In the genomic region with DNA sequence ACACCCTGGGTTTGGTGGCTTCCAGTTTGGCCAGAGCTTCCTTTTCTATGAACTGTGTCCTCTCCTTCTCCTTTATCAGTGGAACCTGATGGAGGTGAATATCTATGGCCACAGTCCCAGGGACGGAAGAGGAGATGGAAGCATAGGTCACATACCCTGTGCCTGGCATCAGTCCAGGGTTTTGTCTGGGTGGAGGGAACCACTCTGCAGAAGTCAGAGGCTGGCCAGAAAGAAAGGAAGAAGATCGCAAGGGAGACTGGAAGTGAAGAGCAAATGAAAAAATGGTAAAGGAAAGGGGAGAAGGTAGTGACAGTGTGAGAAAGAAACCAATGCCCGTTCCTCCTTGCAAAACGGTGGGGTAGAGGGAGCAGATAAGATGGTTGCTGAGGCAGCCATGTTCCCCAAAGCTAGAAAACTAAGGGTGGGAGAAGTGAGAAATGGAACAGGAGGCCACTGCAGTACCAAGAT, we compare ENCODE assay signal across 28 cellular contexts.
"Had no signal": no experiment of that assay in that cellular context is flagged by ENCODE, and none has a peak within 500 bp of the region (broad histone marks: within the 10 kb centered on the region; RNA-seq: fewer than 3 reads in every experiment).

No MANE protein-coding gene starts in this region.

- H3K4me1 Mint-ChIP-seq: natural killer cell; nephron; neural crest cell; stimulated activated effector memory CD8-positive, alpha-beta T cell treated with anti-CD3 and anti-CD28 coated beads, Interleukin-12 subunit alpha, Interleukin-12 subunit beta, amount 100 ng/mL, for 72 hours; stimulated activated naive CD8-positive, alpha-beta T cell treated with anti-CD3 and anti-CD28 coated beads, Interleukin-15, amount 100 ng/mL, for 72 hours had no signal

- H3K4me3 Mint-ChIP-seq: naive thymus-derived CD4-positive, alpha-beta T cell; natural killer cell; nephron; neural crest cell; stimulated activated effector memory CD8-positive, alpha-beta T cell treated with anti-CD3 and anti-CD28 coated beads, Interleukin-12 subunit alpha, Interleukin-12 subunit beta, amount 100 ng/mL, for 72 hours; stimulated activated naive CD8-positive, alpha-beta T cell treated with anti-CD3 and anti-CD28 coated beads, Interleukin-15, amount 100 ng/mL, for 72 hours; type B pancreatic cell had no signal

- FAIRE-seq: pancreas, small intestine had no signal

- H3K4me3 ChIP-seq: pancreas, psoas muscle, right lobe of liver, sigmoid colon, suprapubic skin, testis, tibial artery, transverse colon, upper lobe of right lung, vagina had no signal

- H3K36me3 ChIP-seq: neutrophil, pancreas, right lobe of liver, sigmoid colon, suprapubic skin, tibial artery, transverse colon, upper lobe of right lung, vagina had no signal

- DNase-seq: naive thymus-derived CD4-positive, alpha-beta T cell; natural killer cell; nucleus accumbens; pancreas; psoas muscle; right cardiac atrium; right lobe of liver; sigmoid colon; small intestine; stimulated activated CD4-positive, alpha-beta T cell treated with anti-CD3 and anti-CD28 coated beads, Interleukin-15, amount 100 ng/mL, for 24 hours; stimulated activated CD4-positive, alpha-beta T cell treated with anti-CD3 and anti-CD28 coated beads, Interleukin-2, amount 100 ng/mL, for 24 hours; stimulated activated CD4-positive, alpha-beta T cell treated with anti-CD3 and anti-CD28 coated beads, Interleukin-2, amount 100 ng/mL, for 48 hours; stimulated activated CD4-positive, alpha-beta T cell treated with anti-CD3 and anti-CD28 coated beads, Interleukin-4, amount 100 ng/mL, for 24 hours; stimulated activated naive CD4-positive, alpha-beta T cell; stimulated activated naive CD8-positive, alpha-beta T cell treated with anti-CD3 and anti-CD28 coated beads, Interleukin-15, amount 100 ng/mL, for 72 hours; stimulated activated naive CD8-positive, alpha-beta T cell treated with anti-CD3 and anti-CD28 coated beads, Interleukin-15, Interleukin-2, amounts not matched to agents 100 U/mL and 50 U/mL, for 24 hours; substantia nigra; testis; tibial artery; transverse colon; upper lobe of right lung had no signal

- H3K4me1 ChIP-seq: pancreas, psoas muscle, right lobe of liver, sigmoid colon, testis, tibial artery, transverse colon, upper lobe of right lung had no signal

- H3K36me3 Mint-ChIP-seq: naive thymus-derived CD4-positive, alpha-beta T cell; natural killer cell; stimulated activated effector memory CD8-positive, alpha-beta T cell treated with anti-CD3 and anti-CD28 coated beads, Interleukin-12 subunit alpha, Interleukin-12 subunit beta, amount 100 ng/mL, for 72 hours; type B pancreatic cell had no signal

- H3K27me3 ChIP-seq: neutrophil, pancreas, right lobe of liver, sigmoid colon, suprapubic skin, testis, tibial artery, transverse colon, upper lobe of right lung, vagina had no signal

- ATAC-seq: naive thymus-derived CD4-positive, alpha-beta T cell; natural killer cell; pancreas; psoas muscle; right cardiac atrium; right lobe of liver; stimulated activated effector memory CD8-positive, alpha-beta T cell treated with anti-CD3 and anti-CD28 coated beads, Interleukin-12 subunit alpha, Interleukin-12 subunit beta, amount 100 ng/mL, for 72 hours; stimulated activated naive CD8-positive, alpha-beta T cell treated with anti-CD3 and anti-CD28 coated beads, Interleukin-15, amount 100 ng/mL, for 72 hours; stimulated activated naive CD8-positive, alpha-beta T cell treated with anti-CD3 and anti-CD28 coated beads, Interleukin-15, Interleukin-2, amounts not matched to agents 100 U/mL and 50 U/mL, for 24 hours; upper lobe of right lung had no signal

- H3K27ac ChIP-seq: neutrophil, pancreas, psoas muscle, right lobe of liver, sigmoid colon, suprapubic skin, testis, tibial artery, transverse colon, upper lobe of right lung, vagina had no signal

- H3K9me3 ChIP-seq: neutrophil, pancreas, psoas muscle, right lobe of liver, sigmoid colon, suprapubic skin, testis, tibial artery, transverse colon, upper lobe of right lung, vagina had no signal

- H3K9me3 Mint-ChIP-seq: stimulated activated effector memory CD8-positive, alpha-beta T cell treated with anti-CD3 and anti-CD28 coated beads, Interleukin-12 subunit alpha, Interleukin-12 subunit beta, amount 100 ng/mL, for 72 hours; stimulated activated naive CD8-positive, alpha-beta T cell treated with anti-CD3 and anti-CD28 coated beads, Interleukin-15, amount 100 ng/mL, for 72 hours; type B pancreatic cell had no signal

- H3K27ac Mint-ChIP-seq: naive thymus-derived CD4-positive, alpha-beta T cell; natural killer cell; nephron; stimulated activated effector memory CD8-positive, alpha-beta T cell treated with anti-CD3 and anti-CD28 coated beads, Interleukin-12 subunit alpha, Interleukin-12 subunit beta, amount 100 ng/mL, for 72 hours; type B pancreatic cell had no signal
